In the genomic region with DNA sequence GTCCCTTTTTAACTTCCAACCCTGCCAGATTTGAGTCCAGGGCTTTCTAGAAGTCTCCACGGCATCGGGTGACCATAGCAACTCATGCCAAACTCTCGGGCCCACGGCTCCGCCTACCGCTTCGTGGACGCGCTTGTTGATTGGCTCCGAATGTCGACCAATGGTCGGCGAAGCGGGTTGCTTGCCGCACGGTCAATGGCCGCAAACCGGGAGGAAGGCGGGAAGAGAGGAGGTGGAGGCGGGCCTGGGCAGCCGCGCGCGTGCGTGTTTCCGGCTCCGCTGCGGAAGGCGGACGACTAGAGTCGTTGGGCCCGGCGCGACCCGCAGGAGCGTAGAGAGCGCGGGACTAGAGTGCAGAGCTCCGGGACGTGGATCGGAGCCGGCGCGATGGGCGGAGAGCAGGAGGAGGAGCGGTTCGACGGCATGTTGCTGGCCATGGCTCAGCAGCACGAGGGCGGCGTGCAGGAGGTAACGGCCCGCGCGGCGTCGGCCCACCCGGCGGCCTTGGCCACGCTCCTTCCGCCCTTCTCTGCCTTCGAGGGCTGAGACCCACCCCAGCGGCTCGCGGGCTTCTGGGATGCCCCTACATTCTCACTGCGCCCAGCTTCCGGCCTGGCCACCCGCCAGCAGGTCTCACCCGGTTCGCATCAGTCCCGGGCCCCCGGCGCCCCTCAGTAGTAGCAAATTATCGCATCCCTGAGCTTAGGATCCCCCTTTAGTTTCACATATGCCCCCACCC, we compare ENCODE assay signal across 8 cellular contexts. TPM values are rescaled to one million over a fixed set of nuclear protein-coding genes. Genes with fewer than 3 reads are reported as not detected.
DNase-seq lines count a peak whose midpoint lies in the region; ATAC-seq and TF ChIP-seq lines count a peak whose summit lies in the region.

A gene (plus strand): TSS at position 282 of the 739 bp plus-strand sequence. CDS start 106 bp downstream, at position 388.

- peak within 1 kb of the TSS; percentile 96 for H3K4me3 Mint-ChIP-seq in neural progenitor cell

- H3K36me3 Mint-ChIP-seq in neural progenitor cell = peaks cover 12% of the 10 kb centered on the region

- H3K4me3 ChIP-seq in neural progenitor cell = peak within 1 kb of the TSS; percentile 69

- H3K4me1 ChIP-seq in foreskin keratinocyte (peaks cover 10% of the 10 kb centered on the region), neural progenitor cell (peaks cover 6% of the 10 kb centered on the region)

- peak within 1 kb of the TSS; percentile 96 for H3K27ac Mint-ChIP-seq in neural progenitor cell

- H4K20me1 ChIP-seq in neural progenitor cell (ENCODE audit: low read depth) = peaks cover 30% of the 10 kb centered on the region

- in situ Hi-C loops in SK-MEL-5 (cut with HindIII; ENCODE audit: low pct_unique_long_range_greater_than_20kb, low sequenced_read_pairs) = no loop called here

- peaks cover 9% of the 10 kb centered on the region for H3F3A ChIP-seq in neural progenitor cell (ENCODE audit: low read depth)

- H3K27me3 ChIP-seq in foreskin keratinocyte (no peaks in the 10 kb centered on the region), neural progenitor cell (no peaks in the 10 kb centered on the region)

- peak within 1 kb of the TSS; percentile 76 for H3K9ac ChIP-seq in neural progenitor cell

- CTCF ChIA-PET in HEK293T (lab: Yijun Ruan, JAX) = no interaction called here

- peaks cover 49% of the 10 kb centered on the region for H3K79me2 ChIP-seq in neural progenitor cell (ENCODE audit: low read depth)

- no peaks in the 10 kb centered on the region for H3K9me3 ChIP-seq in neural progenitor cell (ENCODE audit: low read depth)

- peaks cover 4% of the 10 kb centered on the region for H3K36me3 ChIP-seq in neural progenitor cell

- peaks cover 4% of the 10 kb centered on the region for H3K27me3 Mint-ChIP-seq in neural progenitor cell (ENCODE audit: insufficient read depth, low read depth)

- POLR2A ChIA-PET in HEK293T (lab: Yijun Ruan, JAX) = interaction anchor here (0.9 to 1.5 kb wide), 3 partner anchors 17 to 57 kb away, joined by 3 to 4 read pairs (median 4); a partner anchor contains a TSS

- peaks cover 23% of the 10 kb centered on the region for H3K4me1 Mint-ChIP-seq in neural progenitor cell

- H3K9me3 Mint-ChIP-seq in neural progenitor cell = no peaks in the 10 kb centered on the region

- DNase-seq in GF-D8 (lab: John Stamatoyannopoulos, UW) (peak; percentile 86), HEK293T (ENCODE audit: extremely low spot score) (peak; percentile 97), MV-4-11 (lab: John Stamatoyannopoulos, UW) (peak; percentile 97), SK-MEL-5 (ENCODE audit: low read depth, low spot score) (peak; percentile 96), foreskin keratinocyte (peak; percentile 87 to 93), neural progenitor cell (ENCODE audit: low spot score) (peak; percentile 97), stromal cell of bone marrow (ENCODE audit: low read depth) (peak; percentile 97)
- peak; percentile 96 for DNase-seq in activated naive CD4-positive, alpha-beta T cell treated with Interleukin-2 at 50 U/mL for 16 hours

- no peak for TF ChIP-seq CTCF in foreskin keratinocyte (conservative IDR thresholded peaks at IDR 0.05)
- no peak for TF ChIP-seq CTCF in neural progenitor cell (IDR thresholded peaks at IDR 0.05)

- ATAC-seq in foreskin keratinocyte = peak; percentile 91

- peak within 1 kb of the TSS; percentile 35 for H2AFZ ChIP-seq in neural progenitor cell (replicated peaks)

- peak within 1 kb of the TSS; percentile 86 for H3K4me2 ChIP-seq in neural progenitor cell

- H3K27ac ChIP-seq in foreskin keratinocyte (peak within 1 kb of the TSS; percentile 55), neural progenitor cell (no peak within 1 kb of the TSS)

TF ChIP-seq in HEK293T, 16 proteins besides CTCF, POLR2A, EP300 and RAD21:
- TF ChIP-seq, protein P1, sequence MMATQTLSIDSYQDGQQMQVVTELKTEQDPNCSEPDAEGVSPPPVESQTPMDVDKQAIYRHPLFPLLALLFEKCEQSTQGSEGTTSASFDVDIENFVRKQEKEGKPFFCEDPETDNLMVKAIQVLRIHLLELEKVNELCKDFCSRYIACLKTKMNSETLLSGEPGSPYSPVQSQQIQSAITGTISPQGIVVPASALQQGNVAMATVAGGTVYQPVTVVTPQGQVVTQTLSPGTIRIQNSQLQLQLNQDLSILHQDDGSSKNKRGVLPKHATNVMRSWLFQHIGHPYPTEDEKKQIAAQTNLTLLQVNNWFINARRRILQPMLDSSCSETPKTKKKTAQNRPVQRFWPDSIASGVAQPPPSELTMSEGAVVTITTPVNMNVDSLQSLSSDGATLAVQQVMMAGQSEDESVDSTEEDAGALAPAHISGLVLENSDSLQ (IDR thresholded peaks at IDR 0.05) = peak; percentile 96
- TF ChIP-seq LEF1 (IDR thresholded peaks at IDR 0.05; ENCODE audit: borderline replicate concordance) = no peak

RNA-seq across cellular contexts. Expression of the gene that starts here (rescaled TPM):
- total RNA-seq in SK-MEL-5 (2014; rRNA removed; shearing (Covaris generic)) = 53.5 and 60.8 TPM in 2 replicates
- 90.7 and 110 TPM in 2 replicates for polyA plus RNA-seq in SK-MEL-5 (2015; cell fraction: cytosol; rRNA removed)
- polyA plus RNA-seq in SK-MEL-5 (2015; cell fraction: nucleus; rRNA removed) = 34.6 and 37.1 TPM in 2 replicates
- total RNA-seq in foreskin keratinocyte = 80.5 and 110 TPM in 2 replicates
- 156 and 176 TPM in 2 replicates for polyA plus RNA-seq in foreskin keratinocyte
- 28.6 and 49.6 TPM in 2 replicates for total RNA-seq in neural progenitor cell (ENCODE audit: low replicate concordance)
